In the genomic region with DNA sequence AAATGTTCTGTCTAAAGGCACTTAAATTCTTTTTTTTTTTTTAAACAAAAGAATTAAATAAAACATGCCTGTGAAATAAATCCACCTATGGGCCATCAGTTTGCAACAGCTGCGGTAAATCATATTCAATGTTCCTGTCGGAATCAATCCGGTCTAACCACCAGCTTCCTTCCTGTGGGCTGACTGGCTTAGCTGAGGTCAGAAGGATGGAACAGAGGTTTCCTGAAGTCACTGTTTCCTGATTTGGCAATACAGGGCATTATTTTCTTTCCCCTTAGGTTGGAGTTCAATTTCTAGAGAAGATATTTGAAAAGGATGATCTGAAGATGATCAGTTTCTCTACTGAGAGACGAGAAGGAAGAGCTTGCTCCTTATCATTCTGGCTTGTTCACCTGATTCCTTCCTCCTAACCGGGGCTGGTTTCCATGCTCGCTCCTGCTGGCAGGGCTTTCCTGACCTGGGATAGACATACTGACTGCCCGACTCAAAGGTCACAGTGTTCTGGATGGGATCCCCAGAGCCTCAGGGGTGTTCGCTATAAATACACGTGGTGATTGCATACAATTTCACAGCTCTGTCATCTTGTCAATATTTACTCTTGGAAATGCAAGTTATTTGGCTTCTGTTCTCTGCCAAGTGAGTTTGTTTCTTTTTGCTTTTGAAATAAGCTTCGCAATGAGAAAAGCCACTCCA, we compare ENCODE assay signal across 1 cellular context.
TF ChIP-seq lines count a peak whose summit lies in the region.

No MANE protein-coding gene starts in this region.

TF ChIP-seq in HepG2, 621 proteins besides CTCF, POLR2A, EP300 and RAD21 (continued from another document and continues in another):
- TF ChIP-seq ZNF710 (CRISPR knock-in tag; IDR thresholded peaks at IDR 0.05; ENCODE audit: borderline replicate concordance) (no peak), ZNF460 (CRISPR knock-in tag; IDR thresholded peaks at IDR 0.05; ENCODE audit: borderline replicate concordance) (no peak), ZNF446 (CRISPR knock-in tag; IDR thresholded peaks at IDR 0.05) (no peak), ADNP (CRISPR knock-in tag; IDR thresholded peaks at IDR 0.05) (no peak), MNT (IDR thresholded peaks at IDR 0.05) (peak; percentile 50; the same call in 1 of the 2 replicates), ARID4A (CRISPR knock-in tag; IDR thresholded peaks at IDR 0.05; ENCODE audit: borderline replicate concordance) (peak; percentile 16; the same call in 1 of the 2 replicates), MTF2 (CRISPR knock-in tag; IDR thresholded peaks at IDR 0.05; ENCODE audit: borderline replicate concordance) (no peak), NFE2L1 (CRISPR knock-in tag; IDR thresholded peaks at IDR 0.05; ENCODE audit: borderline replicate concordance) (no peak), CC2D1A (CRISPR knock-in tag; IDR thresholded peaks at IDR 0.05) (no peak), SAP130 (CRISPR knock-in tag; IDR thresholded peaks at IDR 0.05; ENCODE audit: low read depth) (peak; percentile 82), CREM (IDR thresholded peaks at IDR 0.05) (peak; percentile 36; the same call in 1 of the 2 replicates), CREM (CRISPR knock-in tag; IDR thresholded peaks at IDR 0.05) (no peak), SSRP1 (CRISPR knock-in tag; IDR thresholded peaks at IDR 0.05) (peak; percentile 51; the same call in 1 of the 2 replicates), DMAP1 (CRISPR knock-in tag; IDR thresholded peaks at IDR 0.05) (no peak), ZGPAT (CRISPR knock-in tag; IDR thresholded peaks at IDR 0.05) (peak; percentile 70), ZNF124 (CRISPR knock-in tag; IDR thresholded peaks at IDR 0.05) (no peak), ZBTB8A (CRISPR knock-in tag; IDR thresholded peaks at IDR 0.05; ENCODE audit: borderline replicate concordance, low read depth) (no peak), ZFP62 (CRISPR knock-in tag; IDR thresholded peaks at IDR 0.05) (no peak), IRX3 (CRISPR knock-in tag; IDR thresholded peaks at IDR 0.05; ENCODE audit: borderline replicate concordance, low read depth) (no peak), HNF4G (IDR thresholded peaks at IDR 0.05; ENCODE audit: borderline replicate concordance, low read depth, low read length) (peak; percentile 30; the same call in 1 of the 2 replicates), HNF4G (CRISPR knock-in tag; IDR thresholded peaks at IDR 0.05; ENCODE audit: borderline replicate concordance, low read depth) (no peak), ZNF720 (CRISPR knock-in tag; IDR thresholded peaks at IDR 0.05) (no peak), CCAR2 (optimal IDR thresholded peaks at IDR 0.05; ENCODE audit: low read depth, low read length) (no peak), ZBTB42 (CRISPR knock-in tag; IDR thresholded peaks at IDR 0.05) (no peak), ZNF766 (CRISPR knock-in tag; IDR thresholded peaks at IDR 0.05; ENCODE audit: borderline replicate concordance) (no peak), ZNF737 (CRISPR knock-in tag; IDR thresholded peaks at IDR 0.05; ENCODE audit: borderline replicate concordance) (no peak), ZNF703 (CRISPR knock-in tag; IDR thresholded peaks at IDR 0.05; ENCODE audit: borderline replicate concordance) (no peak)
- TF ChIP-seq, protein P1, sequence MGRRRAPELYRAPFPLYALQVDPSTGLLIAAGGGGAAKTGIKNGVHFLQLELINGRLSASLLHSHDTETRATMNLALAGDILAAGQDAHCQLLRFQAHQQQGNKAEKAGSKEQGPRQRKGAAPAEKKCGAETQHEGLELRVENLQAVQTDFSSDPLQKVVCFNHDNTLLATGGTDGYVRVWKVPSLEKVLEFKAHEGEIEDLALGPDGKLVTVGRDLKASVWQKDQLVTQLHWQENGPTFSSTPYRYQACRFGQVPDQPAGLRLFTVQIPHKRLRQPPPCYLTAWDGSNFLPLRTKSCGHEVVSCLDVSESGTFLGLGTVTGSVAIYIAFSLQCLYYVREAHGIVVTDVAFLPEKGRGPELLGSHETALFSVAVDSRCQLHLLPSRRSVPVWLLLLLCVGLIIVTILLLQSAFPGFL (CRISPR knock-in tag; IDR thresholded peaks at IDR 0.05): no peak
- TF ChIP-seq, protein P2, sequence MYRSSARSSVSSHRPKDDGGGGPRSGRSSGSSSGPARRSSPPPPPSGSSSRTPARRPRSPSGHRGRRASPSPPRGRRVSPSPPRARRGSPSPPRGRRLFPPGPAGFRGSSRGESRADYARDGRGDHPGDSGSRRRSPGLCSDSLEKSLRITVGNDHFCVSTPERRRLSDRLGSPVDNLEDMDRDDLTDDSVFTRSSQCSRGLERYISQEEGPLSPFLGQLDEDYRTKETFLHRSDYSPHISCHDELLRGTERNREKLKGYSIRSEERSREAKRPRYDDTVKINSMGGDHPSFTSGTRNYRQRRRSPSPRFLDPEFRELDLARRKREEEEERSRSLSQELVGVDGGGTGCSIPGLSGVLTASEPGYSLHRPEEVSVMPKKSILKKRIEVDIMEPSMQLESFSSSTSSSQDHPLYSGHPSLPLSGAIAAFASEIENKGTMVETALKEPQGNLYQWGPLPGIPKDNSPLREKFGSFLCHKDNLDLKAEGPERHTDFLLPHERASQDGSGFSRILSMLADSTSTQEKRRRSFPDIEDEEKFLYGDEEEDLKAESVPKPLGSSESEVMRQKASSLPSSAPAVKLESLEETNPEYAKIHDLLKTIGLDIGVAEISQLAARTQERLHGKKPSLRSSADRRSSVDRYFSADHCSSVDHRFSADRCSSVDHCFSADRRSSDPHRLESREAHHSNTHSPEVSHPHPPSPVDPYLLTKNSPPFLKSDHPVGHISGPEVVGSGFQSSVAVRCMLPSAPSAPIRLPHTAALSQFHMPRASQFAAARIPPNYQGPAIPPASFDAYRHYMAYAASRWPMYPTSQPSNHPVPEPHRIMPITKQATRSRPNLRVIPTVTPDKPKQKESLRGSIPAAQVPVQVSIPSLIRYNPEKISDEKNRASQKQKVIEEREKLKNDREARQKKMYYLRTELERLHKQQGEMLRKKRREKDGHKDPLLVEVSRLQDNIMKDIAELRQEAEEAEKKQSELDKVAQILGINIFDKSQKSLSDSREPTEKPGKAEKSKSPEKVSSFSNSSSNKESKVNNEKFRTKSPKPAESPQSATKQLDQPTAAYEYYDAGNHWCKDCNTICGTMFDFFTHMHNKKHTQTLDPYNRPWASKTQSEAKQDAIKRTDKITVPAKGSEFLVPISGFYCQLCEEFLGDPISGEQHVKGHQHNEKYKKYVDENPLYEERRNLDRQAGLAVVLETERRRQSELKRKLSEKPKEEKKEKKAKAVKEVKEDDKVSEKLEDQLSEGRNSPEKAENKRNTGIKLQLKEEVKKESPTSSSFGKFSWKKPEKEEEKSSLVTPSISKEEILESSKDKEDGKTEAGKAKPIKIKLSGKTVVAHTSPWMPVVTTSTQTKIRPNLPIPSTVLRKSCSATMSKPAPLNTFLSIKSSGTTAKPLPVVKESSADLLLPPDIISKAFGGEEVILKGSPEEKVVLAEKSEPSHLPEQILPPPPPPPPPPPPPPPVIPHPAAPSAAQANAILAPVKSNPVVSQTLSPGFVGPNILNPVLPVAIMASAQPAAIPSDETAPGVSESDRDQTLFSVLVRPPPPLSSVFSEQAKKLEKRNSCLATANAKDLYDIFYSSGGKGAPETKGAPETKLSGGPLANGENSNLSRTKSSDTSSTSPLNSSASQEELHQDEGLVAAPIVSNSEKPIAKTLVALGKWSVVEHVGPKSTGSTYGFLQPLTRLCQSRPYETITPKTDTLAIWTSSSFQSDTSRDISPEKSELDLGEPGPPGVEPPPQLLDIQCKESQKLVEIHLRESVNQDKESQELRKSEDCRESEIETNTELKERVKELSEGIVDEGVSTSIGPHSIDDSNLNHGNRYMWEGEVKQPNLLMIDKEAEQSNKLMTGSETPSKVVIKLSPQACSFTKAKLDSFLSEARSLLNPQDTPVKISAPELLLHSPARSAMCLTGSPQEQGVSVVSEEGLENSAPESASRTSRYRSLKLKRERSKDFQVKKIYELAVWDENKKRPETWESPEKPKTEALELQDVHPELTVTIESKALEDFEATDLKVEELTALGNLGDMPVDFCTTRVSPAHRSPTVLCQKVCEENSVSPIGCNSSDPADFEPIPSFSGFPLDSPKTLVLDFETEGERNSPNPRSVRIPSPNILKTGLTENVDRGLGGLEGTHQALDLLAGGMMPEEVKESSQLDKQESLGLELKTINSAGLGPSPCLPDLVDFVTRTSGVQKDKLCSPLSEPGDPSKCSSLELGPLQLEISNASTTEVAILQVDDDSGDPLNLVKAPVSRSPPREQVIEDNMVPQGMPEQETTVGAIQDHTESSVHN (CRISPR knock-in tag; IDR thresholded peaks at IDR 0.05): no peak
